28 cellular contexts compared by ENCODE assay signal in genomic region chr13:72023895-72024294, GRCh38.
"Had no signal": no experiment of that assay in that cellular context is flagged by ENCODE, and none has a peak within 500 bp of the region (broad histone marks: within the 10 kb centered on the region; RNA-seq: fewer than 3 reads in every experiment).

No MANE protein-coding gene starts in this region.

- H3K4me3 ChIP-seq: neural progenitor cell, ovary, psoas muscle, right lobe of liver, sigmoid colon, stomach, thoracic aorta, thyroid gland, tibial nerve, upper lobe of left lung, vagina had no signal

- H3K27me3 Mint-ChIP-seq: naive thymus-derived CD8-positive, alpha-beta T cell; progenitor cell of endocrine pancreas; stimulated activated naive B cell treated with anti-CD40 and anti-IgM and Interleukin-4, amounts not matched to agents 10 μg/mL and 1 μg/mL and 100 μg/mL, for 72 hours had no signal

- FAIRE-seq: small intestine, urothelium cell line had no signal

- H3K4me3 Mint-ChIP-seq: naive thymus-derived CD8-positive, alpha-beta T cell; nephron; neural progenitor cell; stimulated activated effector memory CD8-positive, alpha-beta T cell treated with anti-CD3 and anti-CD28 coated beads, Interleukin-12 subunit alpha, Interleukin-12 subunit beta, amount 100 ng/mL, for 72 hours; stimulated activated naive B cell treated with anti-CD40 and anti-IgM and Interleukin-4, amounts not matched to agents 10 μg/mL and 1 μg/mL and 100 μg/mL, for 72 hours had no signal

- H3K4me1 ChIP-seq: neural progenitor cell, parathyroid adenoma, psoas muscle, right lobe of liver, sigmoid colon, stomach, thyroid gland, tibial nerve, upper lobe of left lung, vagina had no signal

- H3K9me3 ChIP-seq: ovary, psoas muscle, right lobe of liver, sigmoid colon, thoracic aorta, thyroid gland, upper lobe of left lung, vagina had no signal

- H3K4me2 ChIP-seq: neural progenitor cell had no signal

- H3K4me1 Mint-ChIP-seq: naive thymus-derived CD8-positive, alpha-beta T cell; nephron; neural progenitor cell; stimulated activated effector memory CD8-positive, alpha-beta T cell treated with anti-CD3 and anti-CD28 coated beads, Interleukin-12 subunit alpha, Interleukin-12 subunit beta, amount 100 ng/mL, for 72 hours; stimulated activated naive B cell treated with anti-CD40 and anti-IgM and Interleukin-4, amounts not matched to agents 10 μg/mL and 1 μg/mL and 100 μg/mL, for 72 hours had no signal

- H3K27ac ChIP-seq: neural progenitor cell, ovary, parathyroid adenoma, psoas muscle, right lobe of liver, sigmoid colon, stomach, thoracic aorta, thyroid gland, tibial nerve, upper lobe of left lung, vagina had no signal

- DNase-seq: naive thymus-derived CD8-positive, alpha-beta T cell; occipital lobe; ovary; posterior cingulate gyrus; psoas muscle; right cardiac atrium; right lobe of liver; sigmoid colon; small intestine; stimulated activated CD4-positive, alpha-beta T cell treated with anti-CD3 and anti-CD28 coated beads, Interleukin-15, amount 100 ng/mL, for 24 hours; stimulated activated CD4-positive, alpha-beta T cell treated with anti-CD3 and anti-CD28 coated beads, Interleukin-2, amount 100 ng/mL, for 24 hours; stimulated activated CD4-positive, alpha-beta T cell treated with anti-CD3 and anti-CD28 coated beads, Interleukin-2, amount 100 ng/mL, for 48 hours; stimulated activated CD4-positive, alpha-beta T cell treated with anti-CD3 and anti-CD28 coated beads, Interleukin-4, amount 100 ng/mL, for 24 hours; stimulated activated naive B cell treated with anti-CD40 and anti-IgM and Interleukin-4, amounts not matched to agents 10 μg/mL and 1 μg/mL and 100 μg/mL, for 72 hours; stimulated activated naive CD4-positive, alpha-beta T cell treated with Interleukin-2 at 50 U/mL for 16 hours; stomach; thyroid gland; trophoblast cell; upper lobe of left lung had no signal

- H3K9ac ChIP-seq: neural progenitor cell, parathyroid adenoma had no signal

- H3K27me3 ChIP-seq: neural progenitor cell, ovary, right lobe of liver, sigmoid colon, stomach, thyroid gland, tibial nerve, upper lobe of left lung, vagina had no signal

- H3K36me3 ChIP-seq: neural progenitor cell, ovary, right lobe of liver, sigmoid colon, stomach, thoracic aorta, thyroid gland, tibial nerve, upper lobe of left lung, vagina had no signal

- ATAC-seq: naive thymus-derived CD8-positive, alpha-beta T cell; psoas muscle; right cardiac atrium; right lobe of liver; stimulated activated effector memory CD8-positive, alpha-beta T cell treated with anti-CD3 and anti-CD28 coated beads, Interleukin-12 subunit alpha, Interleukin-12 subunit beta, amount 100 ng/mL, for 72 hours; stimulated activated naive B cell treated with anti-CD40 and anti-IgM and Interleukin-4, amounts not matched to agents 10 μg/mL and 1 μg/mL and 100 μg/mL, for 72 hours had no signal

- H3K27ac Mint-ChIP-seq: naive thymus-derived CD8-positive, alpha-beta T cell; nephron; neural progenitor cell; progenitor cell of endocrine pancreas; stimulated activated effector memory CD8-positive, alpha-beta T cell treated with anti-CD3 and anti-CD28 coated beads, Interleukin-12 subunit alpha, Interleukin-12 subunit beta, amount 100 ng/mL, for 72 hours; stimulated activated naive B cell treated with anti-CD40 and anti-IgM and Interleukin-4, amounts not matched to agents 10 μg/mL and 1 μg/mL and 100 μg/mL, for 72 hours had no signal

- H2AFZ ChIP-seq: neural progenitor cell, parathyroid adenoma had no signal
